1 cellular context compared by ENCODE assay signal in genomic region chr20:61482425-61482887, GRCh38.
TF ChIP-seq lines count a peak whose summit lies in the region.

No MANE protein-coding gene starts in this region.

TF ChIP-seq in K562, 482 proteins besides CTCF, POLR2A, EP300 and RAD21:
- TF ChIP-seq USF1 (CRISPR knock-in tag; IDR thresholded peaks at IDR 0.05) = peak; percentile 35; the same call in 1 of the 2 replicates
- peak; percentile 41; the same call in 1 of the 2 replicates for TF ChIP-seq TOE1 (IDR thresholded peaks at IDR 0.05; ENCODE audit: borderline replicate concordance)
- no peak for TF ChIP-seq TOE1 (CRISPR knock-in tag; IDR thresholded peaks at IDR 0.05; ENCODE audit: borderline replicate concordance, low read depth)
- no peak for TF ChIP-seq KLF6 (CRISPR knock-in tag; IDR thresholded peaks at IDR 0.05; ENCODE audit: borderline replicate concordance)
- TF ChIP-seq RAD51 (IDR thresholded peaks at IDR 0.05; ENCODE audit: borderline replicate concordance, low read depth) = peak; percentile 74
- peak; percentile 72 for TF ChIP-seq USF2 (CRISPR knock-in tag; IDR thresholded peaks at IDR 0.05)
- TF ChIP-seq HDAC3 (IDR thresholded peaks at IDR 0.05; ENCODE audit: borderline replicate concordance, partially characterized antibody) = no peak
- peak; percentile 36 to 58; a peak in 3 of 4 replicates for TF ChIP-seq NRF1 (conservative IDR thresholded peaks at IDR 0.05 in 1 of 2, IDR thresholded peaks at IDR 0.05 in 1 of 2)
- peak; percentile 69 for TF ChIP-seq TFE3 (CRISPR knock-in tag; IDR thresholded peaks at IDR 0.05)
- TF ChIP-seq L3MBTL2 (IDR thresholded peaks at IDR 0.05) = peak; percentile 45; the same call in 1 of the 2 replicates
